In genomic region chrX:53084863-53085262, GRCh38 we compare ENCODE assay signal across 19 cellular contexts. TPM values are rescaled to one million over a fixed set of nuclear protein-coding genes. Genes with fewer than 3 reads are reported as not detected.
DNase-seq lines count a peak whose midpoint lies in the region; ATAC-seq and TF ChIP-seq lines count a peak whose summit lies in the region.
"Had no signal": no experiment of that assay in that cellular context is flagged by ENCODE, and none has a peak within 500 bp of the region (broad histone marks: within the 10 kb centered on the region; RNA-seq: fewer than 3 reads in every experiment).

No MANE protein-coding gene starts in this region.

- H3K9me3 Mint-ChIP-seq in activated CD8-positive, alpha-beta T cell treated with anti-CD3 and anti-CD28 coated beads for 36 hours = no peaks in the 10 kb centered on the region
- no peaks in the 10 kb centered on the region for H3K9me3 Mint-ChIP-seq in activated CD8-positive, alpha-beta T cell treated with anti-CD3 and anti-CD28 coated beads, Interleukin-2, amount 10 ng/mL, durations not matched to agents 7 days and 5 days (ENCODE audit: insufficient read depth)

- peaks cover 0 to 49% (median 0%) of the 10 kb centered on the region in 3 donors for H3K4me1 ChIP-seq in gastroesophageal sphincter
- peaks cover 0 to 51% (median 34%) of the 10 kb centered on the region in 4 donors for H3K4me1 ChIP-seq in stomach

- TF ChIP-seq CTCF in activated CD8-positive, alpha-beta T cell treated with anti-CD3 and anti-CD28 coated beads for 36 hours (IDR thresholded peaks at IDR 0.05) = no peak
- TF ChIP-seq CTCF in RWPE1 (conservative IDR thresholded peaks at IDR 0.05; ENCODE audit: low read depth) (no peak), gastroesophageal sphincter (IDR thresholded peaks at IDR 0.05) (no peak), stomach (IDR thresholded peaks at IDR 0.05) (no peak)

- H3K27ac ChIP-seq in RWPE1 (peak overlapping the region; percentile 34), gastroesophageal sphincter (peak overlapping the region; percentile 93 to 97 (median 96)), stomach (peak overlapping the region in 3 of 5 donors; percentile 25 to 92 (median 43))
- H3K27ac ChIP-seq: A549, C4-2B had no signal

- H3K9me3 ChIP-seq in gastroesophageal sphincter (no peaks in the 10 kb centered on the region), stomach (no peaks in the 10 kb centered on the region), MG63 (no peaks in the 10 kb centered on the region)
- H3K9me3 ChIP-seq: A549, HAP-1 had no signal

- H3K27me3 Mint-ChIP-seq in activated CD8-positive, alpha-beta T cell treated with anti-CD3 and anti-CD28 coated beads for 36 hours = no peaks in the 10 kb centered on the region
- no peaks in the 10 kb centered on the region for H3K27me3 Mint-ChIP-seq in activated CD8-positive, alpha-beta T cell treated with anti-CD3 and anti-CD28 coated beads, Interleukin-2, amount 10 ng/mL, durations not matched to agents 7 days and 5 days (ENCODE audit: low read depth)
- H3K27me3 Mint-ChIP-seq: activated CD4-positive, alpha-beta T cell treated with anti-CD3 and anti-CD28 coated beads for 36 hours had no signal

- no peak overlapping the region for H3K4me3 Mint-ChIP-seq in activated CD8-positive, alpha-beta T cell treated with anti-CD3 and anti-CD28 coated beads for 36 hours
- no peak overlapping the region for H3K4me3 Mint-ChIP-seq in activated CD8-positive, alpha-beta T cell treated with anti-CD3 and anti-CD28 coated beads, Interleukin-2, amount 10 ng/mL, durations not matched to agents 7 days and 5 days

- intact Hi-C loops in activated CD8-positive, alpha-beta T cell treated with anti-CD3 and anti-CD28 coated beads for 36 hours (cut with micrococcal nuclease) = no loop called here
- intact Hi-C loops in stomach (cut with DNase I; ENCODE audit: low total_unique reads) = no loop called here

- no peak for DNase-seq in activated CD8-positive, alpha-beta T cell treated with anti-CD3 and anti-CD28 coated beads for 36 hours
- no peak for DNase-seq in activated CD8-positive, alpha-beta T cell treated with anti-CD3 and anti-CD28 coated beads, Interleukin-2, amount 10 ng/mL, durations not matched to agents 7 days and 5 days
- no peak for DNase-seq in RWPE1 (ENCODE audit: low spot score)
- no peak for DNase-seq in stomach
- no peak for DNase-seq in MG63
- no peak for DNase-seq in activated CD4-positive, alpha-beta T cell treated with anti-CD3 and anti-CD28 coated beads, Interleukin-2, amount 50 U/mL, for 48 hours
- DNase-seq: activated CD4-positive, alpha-beta T cell treated with anti-CD3 and anti-CD28 coated beads for 36 hours; DND-41; left cardiac atrium; NCI-H1092 treated with DMSO at 0.1 percent for 48 hours; PC-3; T1000 had no signal

- no peak for TF ChIP-seq EP300 in gastroesophageal sphincter (IDR thresholded peaks at IDR 0.05)
- TF ChIP-seq EP300 in stomach (IDR thresholded peaks at IDR 0.05) = no peak

- no CpG with 5 or more reads among the region's 9 CpGs for WGBS in gastroesophageal sphincter (ENCODE audit: low coverage in 1 of 2), 2 donors
- 83 to 92% (median 85%) methylated on average over 9 of the region's 9 CpGs for WGBS in stomach, 5 donors

- no peak for ATAC-seq in activated CD8-positive, alpha-beta T cell treated with anti-CD3 and anti-CD28 coated beads for 36 hours
- no peak for ATAC-seq in activated CD8-positive, alpha-beta T cell treated with anti-CD3 and anti-CD28 coated beads, Interleukin-2, amount 10 ng/mL, durations not matched to agents 7 days and 5 days
- ATAC-seq in gastroesophageal sphincter (no peak), GM18870 (IDR thresholded peaks at IDR 0.05; ENCODE audit: unreplicated experiment) (no peak)
- ATAC-seq: A549; activated CD4-positive, alpha-beta T cell treated with anti-CD3 and anti-CD28 coated beads for 36 hours; left cardiac atrium; PC-3 had no signal

- H3K36me3 Mint-ChIP-seq in activated CD8-positive, alpha-beta T cell treated with anti-CD3 and anti-CD28 coated beads for 36 hours (ENCODE audit: low read depth) = peaks cover 51% of the 10 kb centered on the region
- H3K36me3 Mint-ChIP-seq in activated CD8-positive, alpha-beta T cell treated with anti-CD3 and anti-CD28 coated beads, Interleukin-2, amount 10 ng/mL, durations not matched to agents 7 days and 5 days (ENCODE audit: low read depth) = peaks cover 32% of the 10 kb centered on the region

- peaks cover 61% of the 10 kb centered on the region for H3K4me1 Mint-ChIP-seq in activated CD8-positive, alpha-beta T cell treated with anti-CD3 and anti-CD28 coated beads for 36 hours (ENCODE audit: low read depth)
- peaks cover 49% of the 10 kb centered on the region for H3K4me1 Mint-ChIP-seq in activated CD8-positive, alpha-beta T cell treated with anti-CD3 and anti-CD28 coated beads, Interleukin-2, amount 10 ng/mL, durations not matched to agents 7 days and 5 days (ENCODE audit: low read depth)

- CTCF ChIA-PET in activated CD8-positive, alpha-beta T cell treated with anti-CD3 and anti-CD28 coated beads for 36 hours (lab: Charles Lee) = no interaction called here
- CTCF ChIA-PET in activated CD8-positive, alpha-beta T cell treated with anti-CD3 and anti-CD28 coated beads, Interleukin-2, amount 10 ng/mL, durations not matched to agents 7 days and 5 days (lab: Charles Lee) = no interaction called here
- CTCF ChIA-PET in RWPE1 (lab: Yijun Ruan, JAX) = interaction anchor here (0.6 kb wide), 1 partner anchor 1280 kb away, joined by 3 read pairs; no protein-coding TSS in a partner anchor

- H3K27me3 ChIP-seq in gastroesophageal sphincter = no peaks in the 10 kb centered on the region
- H3K27me3 ChIP-seq in stomach = peaks cover 0 to 9% (median 0%) of the 10 kb centered on the region in 3 donors
- no peaks in the 10 kb centered on the region for H3K27me3 ChIP-seq in MG63

- TF ChIP-seq POLR2A in gastroesophageal sphincter (IDR thresholded peaks at IDR 0.05) (no peak), stomach (IDR thresholded peaks at IDR 0.05) (no peak)

- peaks cover 0 to 26% of the 10 kb centered on the region in 2 donors for H3K36me3 ChIP-seq in gastroesophageal sphincter
- H3K36me3 ChIP-seq in stomach = peaks cover 0 to 29% (median 20%) of the 10 kb centered on the region in 4 donors
- peaks cover 7% of the 10 kb centered on the region for H3K36me3 ChIP-seq in MG63

- H3K4me3 ChIP-seq in gastroesophageal sphincter (peak overlapping the region; percentile 80 to 96), stomach (peak overlapping the region; percentile 9 to 72 (median 67)), MG63 (no peak overlapping the region)
- H3K4me3 ChIP-seq: A549, HAP-1, smooth muscle cell had no signal

- POLR2A ChIA-PET in activated CD8-positive, alpha-beta T cell treated with anti-CD3 and anti-CD28 coated beads for 36 hours (lab: Charles Lee) = interaction anchor here (0.6 kb wide), 1 partner anchor 13 kb away, joined by 3 read pairs; no protein-coding TSS in a partner anchor
- POLR2A ChIA-PET in activated CD8-positive, alpha-beta T cell treated with anti-CD3 and anti-CD28 coated beads, Interleukin-2, amount 10 ng/mL, durations not matched to agents 7 days and 5 days (lab: Charles Lee) = no interaction called here
- POLR2A ChIA-PET in RWPE1 (lab: Yijun Ruan, JAX; ENCODE audit: low non-redundant PET) = no interaction called here

- peak overlapping the region; percentile 71 for H3K27ac Mint-ChIP-seq in activated CD8-positive, alpha-beta T cell treated with anti-CD3 and anti-CD28 coated beads for 36 hours
- H3K27ac Mint-ChIP-seq in activated CD8-positive, alpha-beta T cell treated with anti-CD3 and anti-CD28 coated beads, Interleukin-2, amount 10 ng/mL, durations not matched to agents 7 days and 5 days = no peak overlapping the region

RNA-seq across cellular contexts. Expression of gene TSPYL2, which starts 2.7 kb away (rescaled TPM):
- total RNA-seq in activated CD8-positive, alpha-beta T cell treated with anti-CD3 and anti-CD28 coated beads for 36 hours = 10 to 100 TPM; 56.8 to 61.0 TPM
- total RNA-seq in activated CD8-positive, alpha-beta T cell treated with anti-CD3 and anti-CD28 coated beads, Interleukin-2, amount 10 ng/mL, durations not matched to agents 7 days and 5 days = 10 to 100 TPM; 18.1 to 20.0 TPM
- 100 to 1,000 TPM in 1 of 4 donors, 10 to 100 TPM in 3; 40.5 to 156 (median 89.8) TPM for total RNA-seq in gastroesophageal sphincter
- total RNA-seq in stomach = 100 to 1,000 TPM in 1 of 5 donors, 10 to 100 TPM in 4; 19.9 to 105 (median 48.7) TPM
- 10 to 100 TPM; 22.1 to 50.6 (median 34.2) TPM for polyA plus RNA-seq in stomach
- 8.2 and 10.8 TPM in 2 replicates for total RNA-seq in MG63 (2014; rRNA removed; shearing (Covaris generic); ENCODE audit: low replicate concordance)

RNA-seq across cellular contexts. Expression of gene KANTR, which starts 9.1 kb away (rescaled TPM):
- 10 to 100 TPM; 11.1 to 11.7 TPM for total RNA-seq in activated CD8-positive, alpha-beta T cell treated with anti-CD3 and anti-CD28 coated beads for 36 hours
- total RNA-seq in activated CD8-positive, alpha-beta T cell treated with anti-CD3 and anti-CD28 coated beads, Interleukin-2, amount 10 ng/mL, durations not matched to agents 7 days and 5 days = 10 to 100 TPM; 11.5 to 11.6 TPM
- total RNA-seq in gastroesophageal sphincter = 10 to 100 TPM in 3 of 4 donors, 1 to 10 TPM in 1; 7.7 to 36.6 (median 13.7) TPM
- 10 to 100 TPM in 4 of 5 donors, 1 to 10 TPM in 1; 6.7 to 35.6 (median 18.7) TPM for total RNA-seq in stomach
- polyA plus RNA-seq in stomach = 1 to 10 TPM; 1.1 to 6.2 (median 1.6) TPM
- total RNA-seq in MG63 (2014; rRNA removed; shearing (Covaris generic); ENCODE audit: low replicate concordance) = 1.7 and 4.4 TPM in 2 replicates

RNA-seq across cellular contexts. Expression of gene GPR173, which starts 36.3 kb away (rescaled TPM):
- under 1 TPM; 0.36 to 0.70 TPM for total RNA-seq in activated CD8-positive, alpha-beta T cell treated with anti-CD3 and anti-CD28 coated beads for 36 hours
- not detected for total RNA-seq in activated CD8-positive, alpha-beta T cell treated with anti-CD3 and anti-CD28 coated beads, Interleukin-2, amount 10 ng/mL, durations not matched to agents 7 days and 5 days
- 1 to 10 TPM in 2 of 4 donors, under 1 TPM in 2; 0.67 to 2.5 (median 0.99) TPM for total RNA-seq in gastroesophageal sphincter
- 1 to 10 TPM in 2 of 5 donors, not detected in 3; 1.0 to 7.5 TPM for total RNA-seq in stomach
- under 1 TPM in 2 of 3 donors, not detected in 1; 0.44 to 0.53 TPM for polyA plus RNA-seq in stomach
- total RNA-seq in MG63 (2014; rRNA removed; shearing (Covaris generic); ENCODE audit: low replicate concordance) = 0.63 TPM in 1 of 2 replicates, not detected in the other
- total RNA-seq: SK-MEL-5 had no signal

Comparison
In these comparisons a context has a peak if more than half of its experiments do, and no peak if none do; other contexts are left out.
1. H3K27ac ChIP-seq: peak in every context shown above with its lines; median percentile 96 in gastroesophageal sphincter; 43 in stomach; 34 in RWPE1.